ENCODE assay signal across 8 cellular contexts in genomic region chr1:35882945-35883680, GRCh38. TPM values are rescaled to one million over a fixed set of nuclear protein-coding genes. Genes with fewer than 3 reads are reported as not detected.
DNase-seq lines count a peak whose midpoint lies in the region; ATAC-seq and TF ChIP-seq lines count a peak whose summit lies in the region.

TSS of gene AGO1 (plus strand) at chr1:35883209. CDS start at chr1:35883422, 213 bp downstream.

- H3K9me2 ChIP-seq in OCI-LY7 (ENCODE audit: insufficient read depth, low read length): no peaks in the 10 kb centered on the region

- CTCF ChIA-PET in OCI-LY7 (lab: Charles Lee; ENCODE audit: unreplicated experiment): interaction anchor here (0.6 kb wide), 3 partner anchors 13 to 1944 kb away, joined by 3 to 5 read pairs (median 4); no protein-coding TSS in a partner anchor

- peak; percentile 88 for TF ChIP-seq CTCF in OCI-LY7 (conservative IDR thresholded peaks at IDR 0.05; ENCODE audit: low read length)

- H3K4me1 Mint-ChIP-seq in IgD-negative memory B cell: peaks cover 24 to 34% (median 28%) of the 10 kb centered on the region in 3 donors

- intact Hi-C loops in OCI-LY7 (cut with micrococcal nuclease; ENCODE audit: unreplicated experiment): loop anchor here (1.0 to 5.0 kb wide), 2 partner anchors 47 to 204 kb away; partner anchors contain the start of gene ADPRS

- peak within 1 kb of the TSS; percentile 98 for H3K4me2 ChIP-seq in OCI-LY7 (ENCODE audit: low read length)

- peaks cover 37% of the 10 kb centered on the region; the same call in 1 of the 2 replicates for H3K79me2 ChIP-seq in OCI-LY7 (ENCODE audit: insufficient read depth, low read depth, low read length)

- H3K4me3 Mint-ChIP-seq in IgD-negative memory B cell: peak within 1 kb of the TSS; percentile 81 to 96 (median 94)

- DNase-seq in DMS153 (lab: John Stamatoyannopoulos, UW) (peak; percentile 96), OCI-LY7 (ENCODE audit: low spot score) (peak; percentile 95), activated T-cell treated with anti-CD3 and anti-CD28 coated beads for 1 hour (ENCODE audit: low read depth) (peak; percentile 97), epidermal melanocyte (ENCODE audit: insufficient read length, low spot score) (peak; percentile 98)
- peak; percentile 95 to 98 for DNase-seq in stimulated activated CD8-positive, alpha-beta memory T cell treated with anti-CD3 and anti-CD28 coated beads, Interleukin-2, amount 100 ng/mL, for 48 hours (ENCODE audit: low read depth in 2 of 2)

- ATAC-seq in GM21529 (IDR thresholded peaks at IDR 0.05; ENCODE audit: unreplicated experiment): peak; percentile 81

- no peaks in the 10 kb centered on the region for H3K36me3 ChIP-seq in OCI-LY7 (ENCODE audit: insufficient read depth, low read length)

- no peaks in the 10 kb centered on the region for H3K9me3 ChIP-seq in OCI-LY7 (ENCODE audit: low read length)
- no peaks in the 10 kb centered on the region for H3K9me3 ChIP-seq in mononuclear cell (ENCODE audit: low read depth, low read length)

- no peaks in the 10 kb centered on the region for H3K27me3 ChIP-seq in mononuclear cell (ENCODE audit: insufficient read depth, low read length)

- peak within 1 kb of the TSS; percentile 49 to 88 (median 69) for H3K27ac Mint-ChIP-seq in IgD-negative memory B cell

- peak within 1 kb of the TSS; percentile 14 for H3K27ac ChIP-seq in OCI-LY7 (ENCODE audit: low read depth, low read length, poor library complexity, severe bottlenecking)

- H3K9me3 Mint-ChIP-seq in IgD-negative memory B cell: no peaks in the 10 kb centered on the region

- H2AFZ ChIP-seq in OCI-LY7 (ENCODE audit: low read length): peak within 1 kb of the TSS; percentile 89

- peaks cover 2% of the 10 kb centered on the region for H3K36me3 Mint-ChIP-seq in IgD-negative memory B cell

- no TSS peak for BruUV-seq in OCI-LY7 (replicated peaks; lab: Mats Ljungman, UMichigan)

- no peaks in the 10 kb centered on the region for H3K27me3 Mint-ChIP-seq in IgD-negative memory B cell

- POLR2A ChIA-PET in OCI-LY7 (lab: Charles Lee): no interaction called here

- H4K20me1 ChIP-seq in OCI-LY7 (ENCODE audit: insufficient read depth, low read length): no peaks in the 10 kb centered on the region

- peaks cover 42% of the 10 kb centered on the region for H3K4me1 ChIP-seq in OCI-LY7 (ENCODE audit: insufficient read depth, low read length, poor library complexity, severe bottlenecking)
- peaks cover 52% of the 10 kb centered on the region for H3K4me1 ChIP-seq in mononuclear cell (ENCODE audit: insufficient read depth, low read length)

- H3K4me3 ChIP-seq in OCI-LY7 (ENCODE audit: low read depth, low read length, poor library complexity, severe bottlenecking) (peak within 1 kb of the TSS; percentile 99), mononuclear cell (ENCODE audit: low read length) (peak within 1 kb of the TSS; percentile 100)

RNA-seq across cellular contexts. Expression of gene AGO1, which starts in this region (rescaled TPM):
- polyA plus RNA-seq in IgD-negative memory B cell: 6.2 TPM
- 5.8 and 8.1 TPM in 2 replicates for total RNA-seq in OCI-LY7 (2014; rRNA removed; shearing (Covaris generic))
- total RNA-seq in OCI-LY7 (2022): 20.6 and 20.9 TPM in 2 replicates
- total RNA-seq in mononuclear cell: 19.0 TPM

Comparison
In these comparisons a context has a peak if more than half of its experiments do, and no peak if none do; other contexts are left out.
1. Peak in every context shown above with its lines: DNase-seq, ATAC-seq, H3K4me3 ChIP-seq and H3K27ac ChIP-seq.